Comparison of ENCODE assay signal across 1 cellular context in the genomic region with DNA sequence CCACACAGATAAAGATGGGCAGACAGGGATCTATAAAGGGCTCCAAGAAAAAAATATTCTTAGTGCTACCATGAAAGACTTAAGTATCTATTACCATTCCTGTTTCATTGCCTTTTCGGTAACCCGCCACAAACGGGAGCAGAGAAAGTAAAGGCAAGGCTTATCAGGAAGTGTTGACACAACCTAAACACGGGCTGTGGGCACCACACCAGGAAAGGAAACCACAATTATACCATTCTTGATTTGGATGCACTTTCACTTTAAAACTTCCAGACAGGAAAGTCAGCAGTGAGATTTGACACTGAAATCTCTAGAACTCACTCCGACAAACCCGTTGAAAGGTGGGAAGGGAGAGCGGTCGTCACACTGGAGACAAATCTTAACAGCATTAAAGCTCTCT.
TF ChIP-seq lines count a peak whose summit lies in the region.

No MANE protein-coding gene starts in this region.

TF ChIP-seq in HepG2, 621 proteins besides CTCF, POLR2A, EP300 and RAD21 (continued from another document):
- TF ChIP-seq FOXA1 (IDR thresholded peaks at IDR 0.05) (no peak), FOXA1 (CRISPR knock-in tag; IDR thresholded peaks at IDR 0.05) (peak; percentile 26; the same call in 1 of the 2 replicates)
TF ChIP-seq in HepG2: peak in this region for 2.
